In the genomic region with DNA sequence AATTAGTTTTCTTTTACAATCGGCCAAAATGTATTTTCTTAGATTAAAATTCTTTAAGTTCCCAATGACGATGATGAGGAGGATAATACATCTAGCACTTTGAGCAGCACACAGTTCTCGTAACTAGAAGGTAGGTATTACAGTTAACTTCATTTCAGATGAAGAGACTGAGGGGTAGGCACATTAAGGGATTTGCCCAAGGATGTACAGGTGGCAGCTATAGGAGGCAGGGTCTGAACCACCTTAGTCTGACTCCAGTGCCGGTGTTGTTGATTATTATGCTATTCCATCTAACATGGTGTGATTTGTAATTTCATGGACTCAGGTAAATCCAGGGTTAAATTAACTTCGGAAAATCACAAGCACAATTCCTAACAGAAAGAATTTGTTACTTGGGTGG, we compare ENCODE assay signal across 21 cellular contexts. TPM values are rescaled to one million over a fixed set of nuclear protein-coding genes. Genes with fewer than 3 reads are reported as not detected.
DNase-seq lines count a peak whose midpoint lies in the region; ATAC-seq and TF ChIP-seq lines count a peak whose summit lies in the region.
"Had no signal": no experiment of that assay in that cellular context is flagged by ENCODE, and none has a peak within 500 bp of the region (broad histone marks: within the 10 kb centered on the region; RNA-seq: fewer than 3 reads in every experiment).

No MANE protein-coding gene starts in this region.

- no peak overlapping the region for H3K27ac ChIP-seq in upper lobe of right lung
- H3K27ac ChIP-seq in right lobe of liver: no peak overlapping the region
- no peak overlapping the region for H3K27ac ChIP-seq in colonic mucosa
- H3K27ac ChIP-seq: adrenal gland, cardiac muscle cell, neutrophil, PC-9, SK-N-MC had no signal

- peaks cover 62% of the 10 kb centered on the region for H3K4me1 Mint-ChIP-seq in stimulated activated naive CD8-positive, alpha-beta T cell treated with anti-CD3 and anti-CD28 coated beads, Interleukin-15, Interleukin-2, amounts not matched to agents 100 ng/mL and 50 ng/mL, for 24 hours (ENCODE audit: low read depth)
- peaks cover 61 to 64% (median 62%) of the 10 kb centered on the region in 3 donors for H3K4me1 Mint-ChIP-seq in T-cell
- H3K4me1 Mint-ChIP-seq in activated naive CD8-positive, alpha-beta T cell treated with anti-CD3 and anti-CD28 coated beads, Interleukin-2, amount 50 U/mL, for 24 hours: peaks cover 63% of the 10 kb centered on the region

- intact Hi-C loops in upper lobe of right lung (cut with DNase I) (no loop called here), right lobe of liver (cut with DNase I) (no loop called here), colonic mucosa (cut with DNase I) (no loop called here)

- DNase-seq in stimulated activated naive CD8-positive, alpha-beta T cell treated with anti-CD3 and anti-CD28 coated beads, Interleukin-15, Interleukin-2, amounts not matched to agents 100 U/mL and 50 U/mL, for 24 hours: no peak
- DNase-seq in T-cell: peak in 17 of 34 experiments; percentile 5 to 50 (median 30)
- DNase-seq in activated naive CD8-positive, alpha-beta T cell treated with anti-CD3 and anti-CD28 coated beads, Interleukin-2, amount 50 U/mL, for 24 hours: no peak
- DNase-seq in upper lobe of right lung: no peak
- DNase-seq in right lobe of liver: no peak
- no peak for DNase-seq in colonic mucosa
- no peak for DNase-seq in pons (ENCODE audit: low spot score)
- DNase-seq: adrenal gland; Calu3; GDM1; kidney; mesenchymal stem cell; NCI-H1930; NCI-H524; PC-9; stimulated activated CD4-positive, alpha-beta T cell treated with anti-CD3 and anti-CD28 coated beads, Interleukin-1b, Interleukin-23, amount 100 ng/mL, for 48 hours had no signal

- no peaks in the 10 kb centered on the region for H3K27me3 ChIP-seq in upper lobe of right lung
- no peaks in the 10 kb centered on the region for H3K27me3 ChIP-seq in right lobe of liver
- no peaks in the 10 kb centered on the region for H3K27me3 ChIP-seq in colonic mucosa
- H3K27me3 ChIP-seq: adrenal gland, cardiac muscle cell, neutrophil, right atrium auricular region had no signal

- peak overlapping the region; percentile 94 for H3K27ac Mint-ChIP-seq in stimulated activated naive CD8-positive, alpha-beta T cell treated with anti-CD3 and anti-CD28 coated beads, Interleukin-15, Interleukin-2, amounts not matched to agents 100 ng/mL and 50 ng/mL, for 24 hours
- peak overlapping the region; percentile 96 to 100 for H3K27ac Mint-ChIP-seq in T-cell
- H3K27ac Mint-ChIP-seq in activated naive CD8-positive, alpha-beta T cell treated with anti-CD3 and anti-CD28 coated beads, Interleukin-2, amount 50 U/mL, for 24 hours: peak overlapping the region; percentile 93

- TF ChIP-seq CTCF in upper lobe of right lung (IDR thresholded peaks at IDR 0.05) (no peak), right lobe of liver (IDR thresholded peaks at IDR 0.05) (no peak), colonic mucosa (IDR thresholded peaks at IDR 0.05) (no peak)

- H3K36me3 ChIP-seq in upper lobe of right lung: no peaks in the 10 kb centered on the region
- no peaks in the 10 kb centered on the region for H3K36me3 ChIP-seq in right lobe of liver
- no peaks in the 10 kb centered on the region for H3K36me3 ChIP-seq in colonic mucosa
- H3K36me3 ChIP-seq: adrenal gland, cardiac muscle cell, neutrophil, right atrium auricular region had no signal

- ATAC-seq in stimulated activated naive CD8-positive, alpha-beta T cell treated with anti-CD3 and anti-CD28 coated beads, Interleukin-15, Interleukin-2, amounts not matched to agents 100 U/mL and 50 U/mL, for 24 hours: no peak
- peak in 2 of 4 experiments; percentile 10 to 14 for ATAC-seq in T-cell (replicated peaks in 1 of 4)
- no peak for ATAC-seq in activated naive CD8-positive, alpha-beta T cell treated with anti-CD3 and anti-CD28 coated beads, Interleukin-2, amount 50 U/mL, for 24 hours
- no peak for ATAC-seq in upper lobe of right lung
- ATAC-seq in right lobe of liver: no peak

- H3K9me3 Mint-ChIP-seq in stimulated activated naive CD8-positive, alpha-beta T cell treated with anti-CD3 and anti-CD28 coated beads, Interleukin-15, Interleukin-2, amounts not matched to agents 100 ng/mL and 50 ng/mL, for 24 hours: no peaks in the 10 kb centered on the region
- H3K9me3 Mint-ChIP-seq in T-cell: peaks cover 0 to 7% (median 0%) of the 10 kb centered on the region in 3 donors
- H3K9me3 Mint-ChIP-seq in activated naive CD8-positive, alpha-beta T cell treated with anti-CD3 and anti-CD28 coated beads, Interleukin-2, amount 50 U/mL, for 24 hours: peaks cover 11% of the 10 kb centered on the region

- CTCF ChIA-PET in T-cell (lab: Charles Lee): interaction anchor here (1.0 to 4.1 kb wide), 7 partner anchors 12 to 108 kb away, joined by 3 to 53 read pairs (median 6); no protein-coding TSS in a partner anchor

- H3K4me1 ChIP-seq in upper lobe of right lung (no peaks in the 10 kb centered on the region), right lobe of liver (no peaks in the 10 kb centered on the region), colonic mucosa (no peaks in the 10 kb centered on the region)
- H3K4me1 ChIP-seq: right atrium auricular region had no signal

- no peak overlapping the region for H3K9ac ChIP-seq in colonic mucosa (ENCODE audit: low read depth in 2 of 2, low read length in 2 of 2)

- 71% methylated on average over 5 of the region's 5 CpGs for WGBS in right lobe of liver (ENCODE audit: insufficient coverage, low coverage, low lambda C conversion rate, missing lambda C conversion rate)

- peak overlapping the region; percentile 94 for H3K4me3 Mint-ChIP-seq in stimulated activated naive CD8-positive, alpha-beta T cell treated with anti-CD3 and anti-CD28 coated beads, Interleukin-15, Interleukin-2, amounts not matched to agents 100 ng/mL and 50 ng/mL, for 24 hours
- peak overlapping the region; percentile 83 to 98 (median 95) for H3K4me3 Mint-ChIP-seq in T-cell
- H3K4me3 Mint-ChIP-seq in activated naive CD8-positive, alpha-beta T cell treated with anti-CD3 and anti-CD28 coated beads, Interleukin-2, amount 50 U/mL, for 24 hours: peak overlapping the region; percentile 91

- H3K36me3 Mint-ChIP-seq in stimulated activated naive CD8-positive, alpha-beta T cell treated with anti-CD3 and anti-CD28 coated beads, Interleukin-15, Interleukin-2, amounts not matched to agents 100 ng/mL and 50 ng/mL, for 24 hours (ENCODE audit: low read depth): peaks cover 35% of the 10 kb centered on the region
- peaks cover 45% of the 10 kb centered on the region for H3K36me3 Mint-ChIP-seq in T-cell
- peaks cover 30% of the 10 kb centered on the region for H3K36me3 Mint-ChIP-seq in activated naive CD8-positive, alpha-beta T cell treated with anti-CD3 and anti-CD28 coated beads, Interleukin-2, amount 50 U/mL, for 24 hours (ENCODE audit: low read depth)

- no peaks in the 10 kb centered on the region for H3K27me3 Mint-ChIP-seq in stimulated activated naive CD8-positive, alpha-beta T cell treated with anti-CD3 and anti-CD28 coated beads, Interleukin-15, Interleukin-2, amounts not matched to agents 100 ng/mL and 50 ng/mL, for 24 hours
- H3K27me3 Mint-ChIP-seq in T-cell: no peaks in the 10 kb centered on the region
- no peaks in the 10 kb centered on the region for H3K27me3 Mint-ChIP-seq in activated naive CD8-positive, alpha-beta T cell treated with anti-CD3 and anti-CD28 coated beads, Interleukin-2, amount 50 U/mL, for 24 hours

- H3K9me3 ChIP-seq in upper lobe of right lung (no peaks in the 10 kb centered on the region), right lobe of liver (no peaks in the 10 kb centered on the region), colonic mucosa (no peaks in the 10 kb centered on the region)
- H3K9me3 ChIP-seq: adrenal gland, neutrophil had no signal

- H3K4me3 ChIP-seq in upper lobe of right lung: peak overlapping the region; percentile 3
- no peak overlapping the region for H3K4me3 ChIP-seq in right lobe of liver
- H3K4me3 ChIP-seq in colonic mucosa: no peak overlapping the region
- H3K4me3 ChIP-seq: adrenal gland, cardiac muscle cell, PC-9, right atrium auricular region, SK-N-MC had no signal

- no peak for TF ChIP-seq POLR2A in right lobe of liver (IDR thresholded peaks at IDR 0.05)

- POLR2A ChIA-PET in T-cell (lab: Charles Lee): interaction anchor here (0.5 to 5.7 kb wide), 21 partner anchors 9 to 1309 kb away, joined by 3 to 134 read pairs (median 4); a partner anchor contains a TSS

RNA-seq across cellular contexts. Expression of a gene that starts 1.1 kb away (rescaled TPM):
- total RNA-seq in T-cell (100 to 1,000 TPM; 112 to 154 (median 151) TPM), upper lobe of right lung (2.5 TPM), right lobe of liver (1 to 10 TPM in 1 of 6 experiments, under 1 TPM in 5; 0.16 to 1.6 (median 0.46) TPM), colonic mucosa (1 to 10 TPM; 1.5 to 1.9 TPM)
- total RNA-seq: Calu3, cardiac muscle cell, PC-9 had no signal

Comparison
In these comparisons a context has a peak if more than half of its experiments do, and no peak if none do; other contexts are left out.
1. RNA of a gene that starts 1.1 kb away (total RNA-seq): 112 to 154 TPM in T-cell; 2.5 TPM in upper lobe of right lung (single experiment), 1.5 to 1.9 TPM in colonic mucosa and 0.16 to 1.6 TPM in right lobe of liver; every median in the first group is over 10 times any median in the second.
2. Peak in every context shown above with its lines, with median percentiles within 50 percentile points of each other: H3K27ac Mint-ChIP-seq and H3K4me3 Mint-ChIP-seq.